Comparison of ENCODE assay signal across 21 cellular contexts in genomic region chr13:36536546-36536945, GRCh38.
"Had no signal": no experiment of that assay in that cellular context is flagged by ENCODE, and none has a peak within 500 bp of the region (broad histone marks: within the 10 kb centered on the region; RNA-seq: fewer than 3 reads in every experiment).

No MANE protein-coding gene starts in this region.

- H3K4me3 ChIP-seq: gastrocnemius medialis, lung, sigmoid colon, spleen, upper lobe of right lung had no signal

- H3K27ac ChIP-seq: gastrocnemius medialis, sigmoid colon, spleen, upper lobe of right lung had no signal

- H3K27me3 ChIP-seq: gastrocnemius medialis, sigmoid colon, spleen, upper lobe of right lung had no signal

- ATAC-seq: activated CD8-positive, alpha-beta T cell treated with anti-CD3 and anti-CD28 coated beads, Interleukin-2, amount 10 ng/mL, durations not matched to agents 7 days and 5 days; activated T-cell treated with anti-CD3 and anti-CD28 coated beads, Interleukin-2, amount 50 U/mL, for 4 hours; esophagus mucosa; gastrocnemius medialis; left lobe of liver; stimulated activated memory B cell treated with anti-CD40 and anti-IgM and Interleukin-4, amounts not matched to agents 10 μg/mL and 1 μg/mL and 100 μg/mL, for 72 hours; upper lobe of right lung had no signal

- H3K9me3 ChIP-seq: gastrocnemius medialis, upper lobe of right lung had no signal

- H3K4me1 ChIP-seq: gastrocnemius medialis, sigmoid colon, upper lobe of right lung had no signal

- H3K36me3 ChIP-seq: gastrocnemius medialis, sigmoid colon, spleen, upper lobe of right lung had no signal

- DNase-seq: activated CD4-positive, alpha-beta T cell treated with anti-CD3 and anti-CD28 coated beads, Interleukin-2, amount 10 ng/mL, durations not matched to agents 7 days and 5 days; activated CD4-positive, CD25-positive, alpha-beta regulatory T cell; activated CD8-positive, alpha-beta memory T cell treated with anti-CD3 and anti-CD28 coated beads, Interleukin-2, amount 50 U/mL, for 4 hours; activated CD8-positive, alpha-beta T cell treated with anti-CD3 and anti-CD28 coated beads, Interleukin-2, amount 10 ng/mL, durations not matched to agents 7 days and 5 days; activated naive CD4-positive, alpha-beta T cell treated with anti-CD3 and anti-CD28 coated beads for 36 hours; activated T-cell treated with anti-CD3 and anti-CD28 coated beads, Interleukin-2, amount 50 U/mL, for 4 hours; cerebellar nuclear complex; cortex of kidney; effector CD4-positive, alpha-beta T cell; gastrocnemius medialis; head of caudate nucleus; kidney; nucleus accumbens; sigmoid colon; spleen; stimulated activated CD4-positive, alpha-beta T cell treated with anti-CD3 and anti-CD28 coated beads, Interleukin-4, amount 100 ng/mL, for 4 hours; upper lobe of right lung had no signal
